23 cellular contexts compared by ENCODE assay signal in genomic region chr7:141263983-141264382, GRCh38.
"Had no signal": no experiment of that assay in that cellular context is flagged by ENCODE, and none has a peak within 500 bp of the region (broad histone marks: within the 10 kb centered on the region; RNA-seq: fewer than 3 reads in every experiment).

No MANE protein-coding gene starts in this region.

- H3K27me3 ChIP-seq: MG63, SJSA1 had no signal

- H3K27ac ChIP-seq: SJSA1, SK-N-MC had no signal

- H3K4me1 ChIP-seq: SJSA1 had no signal

- FAIRE-seq: RCC 7860 had no signal

- H3K9me3 ChIP-seq: MG63, SJSA1 had no signal

- H3K36me3 ChIP-seq: MG63, SJSA1 had no signal

- DNase-seq: Karpas-422, KG1, MG63, NCI-H1092, NCI-H1105 treated with DMSO at 0.1 percent for 48 hours, NCI-H1417 treated with DMSO at 0.1 percent for 48 hours, NCI-H146, NCI-H1694 treated with DMSO at 0.1 percent for 48 hours, NCI-H1930, NCI-H2081, NCI-H2171, NCI-H226, NCI-H446, NCI-H510A, NCI-H524 treated with DMSO at 0.1 percent for 48 hours, NCI-H69, NCI-H774, Right ventricle myocardium superior, RPMI8226, SIG-M5 had no signal

- H3K4me3 ChIP-seq: MG63, SJSA1, SK-N-MC had no signal
